Comparison of ENCODE assay signal across 11 cellular contexts in genomic region chr1:173473599-173474011, GRCh38. TPM values are rescaled to one million over a fixed set of nuclear protein-coding genes. Genes with fewer than 3 reads are reported as not detected.
DNase-seq lines count a peak whose midpoint lies in the region; ATAC-seq and TF ChIP-seq lines count a peak whose summit lies in the region.
"Had no signal": no experiment of that assay in that cellular context is flagged by ENCODE, and none has a peak within 500 bp of the region (broad histone marks: within the 10 kb centered on the region; RNA-seq: fewer than 3 reads in every experiment).

No MANE protein-coding gene starts in this region.

- no TSS peak for BruUV-seq in Calu3 (replicated peaks; lab: Mats Ljungman, UMichigan)

- peak overlapping the region; percentile 84 to 90 for H3K27ac ChIP-seq in ascending aorta

- TF ChIP-seq CTCF in ascending aorta (IDR thresholded peaks at IDR 0.05): no peak
- TF ChIP-seq CTCF in type B pancreatic cell (conservative IDR thresholded peaks at IDR 0.05): no peak
- no peak for TF ChIP-seq CTCF in Calu3 (IDR thresholded peaks at IDR 0.05; ENCODE audit: unreplicated experiment)

- H3K9me3 Mint-ChIP-seq in immature natural killer cell (peaks cover 4 to 12% (median 8%) of the 10 kb centered on the region in 6 donors), type B pancreatic cell (peaks cover 10% of the 10 kb centered on the region), Calu3 (ENCODE audit: low read depth, unreplicated experiment) (peaks cover 9% of the 10 kb centered on the region)

- H3K36me3 Mint-ChIP-seq in immature natural killer cell (peaks cover 27 to 37% (median 28%) of the 10 kb centered on the region in 3 donors), type B pancreatic cell (peaks cover 20% of the 10 kb centered on the region), Calu3 (ENCODE audit: insufficient read depth, unreplicated experiment) (peaks cover 21% of the 10 kb centered on the region)

- intact Hi-C loops in ascending aorta (cut with DNase I) (loop anchor here (5.0 to 10.0 kb wide), 3 partner anchors 299 to 1531 kb away; no protein-coding TSS in a partner anchor), Calu3 (cut with micrococcal nuclease; ENCODE audit: unreplicated experiment) (no loop called here)

- H3K4me3 ChIP-seq in ascending aorta: peak overlapping the region in 1 of 2 donors; percentile 5

- no peaks in the 10 kb centered on the region for H3K9me3 ChIP-seq in ascending aorta

- H3K4me1 Mint-ChIP-seq in immature natural killer cell (peaks cover 48 to 62% of the 10 kb centered on the region in 2 donors), type B pancreatic cell (ENCODE audit: unreplicated experiment) (peaks cover 22% of the 10 kb centered on the region), Calu3 (ENCODE audit: low read depth, unreplicated experiment) (peaks cover 31% of the 10 kb centered on the region)

- H3K36me3 ChIP-seq in ascending aorta: no peaks in the 10 kb centered on the region

- DNase-seq in DMS53 (lab: John Stamatoyannopoulos, UW) (peak; percentile 8), DMS53 treated with DMSO at 0.1 percent for 48 hours (lab: John Stamatoyannopoulos, UW; ENCODE audit: unreplicated experiment) (no peak), ascending aorta (ENCODE audit: low spot score in 2 of 2) (no peak), immature natural killer cell (no peak), type B pancreatic cell (ENCODE audit: extremely low spot score, unreplicated experiment) (no peak), Calu3 (no peak)
- DNase-seq: 8988T, H9 had no signal

- H3K27me3 ChIP-seq in ascending aorta: no peaks in the 10 kb centered on the region

- no peak for ATAC-seq in HG02610 (IDR thresholded peaks at IDR 0.05; ENCODE audit: unreplicated experiment)
- no peak for ATAC-seq in HG03139 (IDR thresholded peaks at IDR 0.05; ENCODE audit: unreplicated experiment)
- ATAC-seq: activated CD4-positive, CD25-positive, alpha-beta regulatory T cell treated with anti-CD3 and anti-CD28 coated beads, Interleukin-2, amount 50 U/mL, for 24 hours had no signal

- H3K4me3 Mint-ChIP-seq in immature natural killer cell (peak overlapping the region in 1 of 5 donors; percentile 45), type B pancreatic cell (peak overlapping the region; percentile 37), Calu3 (ENCODE audit: low read depth, unreplicated experiment) (no peak overlapping the region)
- H3K4me3 Mint-ChIP-seq: H9 had no signal

- H3K27me3 Mint-ChIP-seq in immature natural killer cell (ENCODE audit: low read depth in 3 of 3) (peaks cover 5 to 8% (median 5%) of the 10 kb centered on the region in 3 donors), type B pancreatic cell (no peaks in the 10 kb centered on the region), Calu3 (ENCODE audit: unreplicated experiment) (no peaks in the 10 kb centered on the region)

- CTCF ChIA-PET in Calu3 (lab: Charles Lee): no interaction called here

- H3K4me1 ChIP-seq in ascending aorta: peaks cover 2 to 22% of the 10 kb centered on the region in 2 donors

- H3K27ac Mint-ChIP-seq in immature natural killer cell (peak overlapping the region in 5 of 6 donors; percentile 47 to 92 (median 81)), type B pancreatic cell (peak overlapping the region; percentile 85), Calu3 (ENCODE audit: unreplicated experiment) (no peak overlapping the region)

RNA-seq across cellular contexts. Expression of gene PRDX6, which starts 3.5 kb away (rescaled TPM):
- total RNA-seq in ascending aorta (163 TPM), type B pancreatic cell (ENCODE audit: low replicate concordance) (333 and 411 TPM in 2 replicates), Calu3 (2022) (325 and 360 TPM in 2 replicates)
- 100 to 1,000 TPM; 104 to 138 (median 108) TPM for polyA plus RNA-seq in immature natural killer cell
